In genomic region chr12:99380701-99381100, GRCh38 we compare ENCODE assay signal across 9 cellular contexts.
"Had no signal": no experiment of that assay in that cellular context is flagged by ENCODE, and none has a peak within 500 bp of the region (broad histone marks: within the 10 kb centered on the region; RNA-seq: fewer than 3 reads in every experiment).

No MANE protein-coding gene starts in this region.

- H3K27ac Mint-ChIP-seq: HFFc6 had no signal

- H3K4me3 Mint-ChIP-seq: HFFc6 had no signal

- H2AFZ ChIP-seq: GM23248 had no signal

- H3K27ac ChIP-seq: GM23248 had no signal

- H3K4me3 ChIP-seq: GM23248, HAP-1, K562 had no signal

- H3K9me3 ChIP-seq: HAP-1 had no signal

- H3K36me3 ChIP-seq: HAP-1 had no signal

- ATAC-seq: HCT116, K562 had no signal

- H3K9ac ChIP-seq: GM23248 had no signal

- DNase-seq: GM23248, GOT3, H7, HFFc6, IMR-90, KG1 had no signal

- H3K4me1 ChIP-seq: HAP-1 had no signal
